ENCODE assay signal across 18 cellular contexts in the genomic region with DNA sequence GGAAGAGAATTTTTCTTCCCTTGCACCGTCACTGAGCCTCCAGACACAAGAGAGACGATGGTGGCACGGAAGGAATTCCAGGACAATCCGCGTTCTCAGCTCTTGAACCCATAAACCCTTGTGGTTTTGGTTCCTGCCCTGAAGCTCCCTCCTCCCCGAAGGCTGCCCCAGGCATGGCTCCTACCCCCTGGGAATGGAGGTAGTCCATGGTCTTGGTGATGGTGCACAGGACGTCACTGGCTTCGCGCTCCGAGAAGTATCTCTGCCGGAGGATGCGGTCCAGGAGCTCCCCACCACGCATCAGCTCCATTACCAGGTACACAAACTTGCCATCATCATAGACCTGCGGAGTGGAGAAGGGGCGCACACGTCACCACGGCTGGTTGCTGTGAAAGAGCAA. TPM values are rescaled to one million over a fixed set of nuclear protein-coding genes. Genes with fewer than 3 reads are reported as not detected.
A peak's percentile ranks its signal among the peaks of the same experiment; 100 is the strongest.
DNase-seq lines count a peak whose midpoint lies in the region; ATAC-seq, FAIRE-seq and TF ChIP-seq lines count a peak whose summit lies in the region.
"Had no signal": no experiment of that assay in that cellular context is flagged by ENCODE, and none has a peak within 500 bp of the region (broad histone marks: within the 10 kb centered on the region; RNA-seq: fewer than 3 reads in every experiment).

No MANE protein-coding gene starts in this region.

- intact Hi-C loops in cardiac septum (cut with DNase I) (no loop called here), left ventricle myocardium superior (cut with micrococcal nuclease) (no loop called here), kidney (cut with DNase I) (no loop called here), upper lobe of right lung (cut with DNase I) (no loop called here), CD14-positive monocyte (cut with micrococcal nuclease) (no loop called here)

- H3K9me3 ChIP-seq in kidney (ENCODE audit: control insufficient read depth in 1 of 2, low read length in 2 of 2) (no peaks in the 10 kb centered on the region), upper lobe of right lung (no peaks in the 10 kb centered on the region)

- no peak overlapping the region for H3K4me3 ChIP-seq in kidney (ENCODE audit: low read length in 2 of 2)
- no peak overlapping the region for H3K4me3 ChIP-seq in upper lobe of right lung
- H3K4me3 ChIP-seq: BLaER1 treated with 17β-estradiol and CSF1 and Interleukin-3, amounts not matched to agents 10 nM and 100 nM had no signal

- ATAC-seq in left ventricle myocardium superior (no peak), upper lobe of right lung (peak; percentile 15), HG03159 (IDR thresholded peaks at IDR 0.05; ENCODE audit: unreplicated experiment) (no peak)

- H3K4me1 Mint-ChIP-seq in chondrocyte (ENCODE audit: low read depth) (no peaks in the 10 kb centered on the region), CD14-positive monocyte (no peaks in the 10 kb centered on the region)
- H3K4me1 Mint-ChIP-seq: B cell had no signal

- TF ChIP-seq CTCF in chondrocyte (IDR thresholded peaks at IDR 0.05) = no peak
- no peak for TF ChIP-seq CTCF in kidney (IDR thresholded peaks at IDR 0.05; ENCODE audit: borderline replicate concordance, extremely low read depth, insufficient read depth)
- TF ChIP-seq CTCF in upper lobe of right lung (IDR thresholded peaks at IDR 0.05) = no peak
- TF ChIP-seq CTCF in CD14-positive monocyte (IDR thresholded peaks at IDR 0.05) = no peak

- FAIRE-seq in kidney (lab: Jason Lieb, UNC) = no peak
- FAIRE-seq: G401.6, GM12891, GM19239, H1 had no signal

- no peak overlapping the region for H3K9ac ChIP-seq in kidney (ENCODE audit: low read length in 2 of 2)
- H3K9ac ChIP-seq: BLaER1 treated with 17β-estradiol and CSF1 and Interleukin-3, amounts not matched to agents 10 nM and 100 nM had no signal

- peaks cover 2 to 7% of the 10 kb centered on the region in 2 donors for H3K36me3 ChIP-seq in kidney (ENCODE audit: control insufficient read depth in 1 of 2, insufficient read depth in 2 of 2, low read length in 2 of 2)
- H3K36me3 ChIP-seq in upper lobe of right lung = peaks cover 31% of the 10 kb centered on the region

- H3K27ac ChIP-seq in kidney (ENCODE audit: low read depth in 2 of 2, low read length in 2 of 2) (no peak overlapping the region), upper lobe of right lung (no peak overlapping the region)
- H3K27ac ChIP-seq: BLaER1 treated with 17β-estradiol and CSF1 and Interleukin-3, amounts not matched to agents 10 nM and 100 nM had no signal

- no peak overlapping the region for H3K27ac Mint-ChIP-seq in chondrocyte (ENCODE audit: unreplicated experiment)
- H3K27ac Mint-ChIP-seq in CD14-positive monocyte = no peak overlapping the region
- H3K27ac Mint-ChIP-seq: B cell; CD4-positive, CD25-positive, alpha-beta regulatory T cell; CD8-positive, alpha-beta memory T cell; H9 had no signal

- DNase-seq in cardiac septum (ENCODE audit: low spot score) (peak; percentile 22), left ventricle myocardium superior (no peak), chondrocyte (ENCODE audit: low spot score) (peak; percentile 61), kidney (peak; percentile 41), upper lobe of right lung (peak; percentile 38), CD14-positive monocyte (ENCODE audit: low spot score) (no peak)
- DNase-seq: CD4-positive, CD25-positive, alpha-beta regulatory T cell; CD8-positive, alpha-beta memory T cell; COR-L47; DMS 273 treated with DMSO at 0.1 percent for 48 hours; H9 had no signal

- H3K4me3 Mint-ChIP-seq in chondrocyte (ENCODE audit: unreplicated experiment) (no peak overlapping the region), CD14-positive monocyte (no peak overlapping the region)
- H3K4me3 Mint-ChIP-seq: B cell; CD4-positive, CD25-positive, alpha-beta regulatory T cell; CD8-positive, alpha-beta memory T cell; H9 had no signal

- H3K4me1 ChIP-seq in kidney (ENCODE audit: control insufficient read depth in 1 of 2, insufficient read depth in 1 of 2, low read depth in 1 of 2, low read length in 2 of 2) (no peaks in the 10 kb centered on the region), upper lobe of right lung (no peaks in the 10 kb centered on the region)

- no peaks in the 10 kb centered on the region for H3K27me3 Mint-ChIP-seq in chondrocyte (ENCODE audit: low read depth)
- H3K27me3 Mint-ChIP-seq in CD14-positive monocyte (ENCODE audit: low read depth in 3 of 3) = peaks cover 1 to 3% (median 2%) of the 10 kb centered on the region in 3 donors
- H3K27me3 Mint-ChIP-seq: B cell; CD4-positive, CD25-positive, alpha-beta regulatory T cell; CD8-positive, alpha-beta memory T cell had no signal

- peaks cover 25% of the 10 kb centered on the region for H3K36me3 Mint-ChIP-seq in chondrocyte (ENCODE audit: low read depth)
- peaks cover 0 to 3% of the 10 kb centered on the region in 2 donors for H3K36me3 Mint-ChIP-seq in CD14-positive monocyte

- H3K27me3 ChIP-seq in upper lobe of right lung = no peaks in the 10 kb centered on the region
- H3K27me3 ChIP-seq: BLaER1 treated with 17β-estradiol and CSF1 and Interleukin-3, amounts not matched to agents 10 nM and 100 nM had no signal

- H3K9me3 Mint-ChIP-seq in chondrocyte (ENCODE audit: low read depth) (peaks cover 3% of the 10 kb centered on the region), CD14-positive monocyte (peaks cover 0 to 7% (median 2%) of the 10 kb centered on the region in 7 donors)

RNA-seq across cellular contexts. Expression of gene MPC1, which starts 47.5 kb away (rescaled TPM):
- 396 TPM for total RNA-seq in cardiac septum
- 411 TPM for total RNA-seq in left ventricle myocardium superior
- 25.1 to 31.6 TPM (median 30.1 TPM) in 3 replicates for total RNA-seq in chondrocyte
- total RNA-seq in kidney = 74.1 TPM
- 313 TPM for polyA plus RNA-seq in kidney (ENCODE audit: insufficient read depth, low read depth, low replicate concordance)
- 51.2 TPM for total RNA-seq in upper lobe of right lung
- polyA plus RNA-seq in CD14-positive monocyte = 100 to 1,000 TPM; 104 to 122 TPM

Comparison
In these comparisons a context has a peak if more than half of its experiments do, and no peak if none do; other contexts are left out.
1. DNase-seq: peak in cardiac septum (single experiment), chondrocyte (single experiment), kidney (single experiment) and upper lobe of right lung (single experiment); none in left ventricle myocardium superior (single experiment) and CD14-positive monocyte (single experiment).